ENCODE assay signal across 11 cellular contexts in the genomic region with DNA sequence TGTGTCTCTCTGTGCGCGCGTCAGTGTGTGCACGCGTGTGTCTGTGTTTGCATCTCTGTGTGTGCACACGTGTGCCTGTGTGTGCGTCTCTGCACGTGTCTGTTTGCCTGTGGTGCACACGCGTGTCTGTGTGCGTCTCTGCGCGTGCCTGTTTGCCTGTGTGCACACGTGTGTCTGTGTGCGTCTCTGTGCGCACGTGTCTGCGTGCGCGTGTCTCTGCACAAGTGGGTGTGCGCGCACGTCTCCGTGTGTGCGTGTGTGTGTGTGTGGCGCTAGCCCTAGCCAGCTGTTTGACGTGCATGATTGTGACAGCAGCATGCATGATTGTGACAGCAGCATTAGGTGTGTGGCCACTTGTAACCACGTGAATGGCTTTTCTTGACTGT. TPM values are rescaled to one million over a fixed set of nuclear protein-coding genes. Genes with fewer than 3 reads are reported as not detected.
DNase-seq lines count a peak whose midpoint lies in the region; ATAC-seq and TF ChIP-seq lines count a peak whose summit lies in the region.
"Had no signal": no experiment of that assay in that cellular context is flagged by ENCODE, and none has a peak within 500 bp of the region (broad histone marks: within the 10 kb centered on the region; RNA-seq: fewer than 3 reads in every experiment).

No MANE protein-coding gene starts in this region.

- peak overlapping the region; percentile 72 for H3K4me3 Mint-ChIP-seq in WTC11
- H3K4me3 Mint-ChIP-seq in activated T-helper 17 cell treated with anti-CD3 and anti-CD28 coated beads, Interleukin-2, amount 50 U/mL, for 72 hours = no peak overlapping the region

- H3K4me1 Mint-ChIP-seq in WTC11 = peaks cover 26% of the 10 kb centered on the region
- H3K4me1 Mint-ChIP-seq in activated T-helper 17 cell treated with anti-CD3 and anti-CD28 coated beads, Interleukin-2, amount 50 U/mL, for 72 hours = no peaks in the 10 kb centered on the region

- H3K36me3 ChIP-seq in ES-I3 (ENCODE audit: insufficient read depth, low read length) = no peaks in the 10 kb centered on the region

- no peak overlapping the region for H3K27ac Mint-ChIP-seq in WTC11
- no peak overlapping the region for H3K27ac Mint-ChIP-seq in activated T-helper 17 cell treated with anti-CD3 and anti-CD28 coated beads, Interleukin-2, amount 50 U/mL, for 72 hours

- CTCF ChIA-PET in WTC11 (lab: Charles Lee) = interaction anchor here (0.9 to 1.3 kb wide), 2 partner anchors 9 to 31 kb away, joined by 3 to 13 read pairs; a partner anchor contains a TSS

- peaks cover 4% of the 10 kb centered on the region; the same call in 1 of the 2 replicates for H3K27me3 Mint-ChIP-seq in WTC11 (ENCODE audit: low read depth)
- no peaks in the 10 kb centered on the region for H3K27me3 Mint-ChIP-seq in activated T-helper 17 cell treated with anti-CD3 and anti-CD28 coated beads, Interleukin-2, amount 50 U/mL, for 72 hours

- H3K9me3 Mint-ChIP-seq in WTC11 = no peaks in the 10 kb centered on the region
- H3K9me3 Mint-ChIP-seq in activated T-helper 17 cell treated with anti-CD3 and anti-CD28 coated beads, Interleukin-2, amount 50 U/mL, for 72 hours = peaks cover 27% of the 10 kb centered on the region

- TF ChIP-seq CTCF in WTC11 (IDR thresholded peaks at IDR 0.05) (no peak), retinal pigment epithelial cell (conservative IDR thresholded peaks at IDR 0.05; ENCODE audit: low read depth, low read length) (no peak)

- H3K9me3 ChIP-seq in ES-I3 (ENCODE audit: control insufficient read depth, insufficient read depth, low read length) = no peaks in the 10 kb centered on the region

- ATAC-seq in WTC11 = no peak
- ATAC-seq in left ventricle myocardium superior = peak; percentile 22
- no peak for ATAC-seq in activated T-helper 17 cell treated with anti-CD3 and anti-CD28 coated beads, Interleukin-2, amount 50 U/mL, for 72 hours (replicated peaks)
- no peak for ATAC-seq in HG03095 (IDR thresholded peaks at IDR 0.05; ENCODE audit: unreplicated experiment)

- peak overlapping the region; percentile 29; the same call in 1 of the 2 replicates for H3K9ac ChIP-seq in ES-I3 (ENCODE audit: low read depth, low read length)

- POLR2A ChIA-PET in WTC11 (lab: Charles Lee) = interaction anchor here (1.6 kb wide), 1 partner anchor 32 kb away, joined by 8 read pairs; a partner anchor contains a TSS

- H3K4me1 ChIP-seq in ES-I3 (ENCODE audit: insufficient read depth, low read length) = peaks cover 18% of the 10 kb centered on the region

- H3K36me3 Mint-ChIP-seq in WTC11 = no peaks in the 10 kb centered on the region
- H3K36me3 Mint-ChIP-seq in activated T-helper 17 cell treated with anti-CD3 and anti-CD28 coated beads, Interleukin-2, amount 50 U/mL, for 72 hours (ENCODE audit: low read depth) = no peaks in the 10 kb centered on the region

- H3K4me3 ChIP-seq in retinal pigment epithelial cell (ENCODE audit: low read length) = peak overlapping the region; percentile 49

- DNase-seq in WTC11 (ENCODE audit: low spot score) (no peak), left ventricle myocardium superior (no peak), retinal pigment epithelial cell (ENCODE audit: low read depth) (no peak), NCI-H2029 (lab: John Stamatoyannopoulos, UW) (no peak)
- DNase-seq in activated CD8-positive, alpha-beta memory T cell treated with anti-CD3 and anti-CD28 coated beads for 24 hours = no peak
- DNase-seq: activated CD4-positive, alpha-beta T cell treated with anti-CD3 and anti-CD28 coated beads for 4 hours; NCI-H1694; stimulated activated CD4-positive, alpha-beta T cell treated with anti-CD3 and anti-CD28 coated beads, Interleukin-4, amount 100 ng/mL, for 4 hours had no signal

- intact Hi-C loops in left ventricle myocardium superior (cut with micrococcal nuclease) = no loop called here

TF ChIP-seq in WTC11, 78 proteins besides CTCF, POLR2A, EP300 and RAD21:
- TF ChIP-seq ZBTB21 (CRISPR knock-in tag; IDR thresholded peaks at IDR 0.05; ENCODE audit: borderline replicate concordance) = 0 out of 2 replicates have a peak, but pooled peaks have one; percentile 43
- TF ChIP-seq, protein P1, sequence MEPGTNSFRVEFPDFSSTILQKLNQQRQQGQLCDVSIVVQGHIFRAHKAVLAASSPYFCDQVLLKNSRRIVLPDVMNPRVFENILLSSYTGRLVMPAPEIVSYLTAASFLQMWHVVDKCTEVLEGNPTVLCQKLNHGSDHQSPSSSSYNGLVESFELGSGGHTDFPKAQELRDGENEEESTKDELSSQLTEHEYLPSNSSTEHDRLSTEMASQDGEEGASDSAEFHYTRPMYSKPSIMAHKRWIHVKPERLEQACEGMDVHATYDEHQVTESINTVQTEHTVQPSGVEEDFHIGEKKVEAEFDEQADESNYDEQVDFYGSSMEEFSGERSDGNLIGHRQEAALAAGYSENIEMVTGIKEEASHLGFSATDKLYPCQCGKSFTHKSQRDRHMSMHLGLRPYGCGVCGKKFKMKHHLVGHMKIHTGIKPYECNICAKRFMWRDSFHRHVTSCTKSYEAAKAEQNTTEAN (CRISPR knock-in tag; IDR thresholded peaks at IDR 0.05) = no peak
TF ChIP-seq in WTC11: peak in this region for 1.

RNA-seq across cellular contexts. Expression of a gene that starts 31.1 kb away (rescaled TPM):
- total RNA-seq in WTC11 (2021) (122 to 128 TPM (median 124 TPM) in 3 replicates), left ventricle myocardium superior (29.1 TPM)
- 10 to 100 TPM; 72.8 to 83.8 TPM for total RNA-seq in activated T-helper 17 cell treated with anti-CD3 and anti-CD28 coated beads, Interleukin-2, amount 50 U/mL, for 72 hours

RNA-seq across cellular contexts. Expression of a gene that starts 31.5 kb away (rescaled TPM):
- total RNA-seq in WTC11 (2021) (2.5 to 3.0 TPM (median 2.8 TPM) in 3 replicates), left ventricle myocardium superior (4.6 TPM)
- 1 to 10 TPM; 3.0 to 6.5 TPM for total RNA-seq in activated T-helper 17 cell treated with anti-CD3 and anti-CD28 coated beads, Interleukin-2, amount 50 U/mL, for 72 hours
